Comparison of ENCODE assay signal across 1 cellular context in the genomic region with DNA sequence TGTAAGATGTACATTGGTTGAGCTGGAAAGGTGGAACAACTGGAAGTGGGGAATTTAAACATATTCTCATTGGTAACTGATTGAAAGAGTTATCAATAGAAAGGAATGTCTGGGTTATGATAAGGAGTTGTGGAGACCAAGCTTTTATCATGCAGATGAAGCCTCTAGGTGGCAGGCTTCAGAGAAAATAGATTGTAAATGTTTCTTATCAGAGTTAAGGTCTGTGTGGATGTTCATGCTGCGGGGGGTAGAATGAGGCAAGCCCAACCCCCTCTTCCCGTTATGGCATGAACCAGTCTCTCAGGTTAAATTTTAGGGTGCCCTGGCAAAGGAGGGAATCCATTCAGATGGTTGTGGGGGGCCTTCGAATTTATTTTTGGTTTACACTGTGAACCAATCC.
A peak's percentile ranks its signal among the peaks of the same experiment; 100 is the strongest.
TF ChIP-seq lines count a peak whose summit lies in the region.

No MANE protein-coding gene starts in this region.

TF ChIP-seq in K562, 482 proteins besides CTCF, POLR2A, EP300 and RAD21:
- TF ChIP-seq, protein P1, sequence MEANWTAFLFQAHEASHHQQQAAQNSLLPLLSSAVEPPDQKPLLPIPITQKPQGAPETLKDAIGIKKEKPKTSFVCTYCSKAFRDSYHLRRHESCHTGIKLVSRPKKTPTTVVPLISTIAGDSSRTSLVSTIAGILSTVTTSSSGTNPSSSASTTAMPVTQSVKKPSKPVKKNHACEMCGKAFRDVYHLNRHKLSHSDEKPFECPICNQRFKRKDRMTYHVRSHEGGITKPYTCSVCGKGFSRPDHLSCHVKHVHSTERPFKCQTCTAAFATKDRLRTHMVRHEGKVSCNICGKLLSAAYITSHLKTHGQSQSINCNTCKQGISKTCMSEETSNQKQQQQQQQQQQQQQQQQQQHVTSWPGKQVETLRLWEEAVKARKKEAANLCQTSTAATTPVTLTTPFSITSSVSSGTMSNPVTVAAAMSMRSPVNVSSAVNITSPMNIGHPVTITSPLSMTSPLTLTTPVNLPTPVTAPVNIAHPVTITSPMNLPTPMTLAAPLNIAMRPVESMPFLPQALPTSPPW (CRISPR knock-in tag; IDR thresholded peaks at IDR 0.05) = peak; percentile 24; the same call in 1 of the 2 replicates
- TF ChIP-seq THRAP3 (IDR thresholded peaks at IDR 0.05; ENCODE audit: borderline replicate concordance) (no peak), CBFA2T3 (IDR thresholded peaks at IDR 0.05) (peak; percentile 48)
TF ChIP-seq in K562: peak in this region for 2.
